18 cellular contexts compared by ENCODE assay signal in the genomic region with DNA sequence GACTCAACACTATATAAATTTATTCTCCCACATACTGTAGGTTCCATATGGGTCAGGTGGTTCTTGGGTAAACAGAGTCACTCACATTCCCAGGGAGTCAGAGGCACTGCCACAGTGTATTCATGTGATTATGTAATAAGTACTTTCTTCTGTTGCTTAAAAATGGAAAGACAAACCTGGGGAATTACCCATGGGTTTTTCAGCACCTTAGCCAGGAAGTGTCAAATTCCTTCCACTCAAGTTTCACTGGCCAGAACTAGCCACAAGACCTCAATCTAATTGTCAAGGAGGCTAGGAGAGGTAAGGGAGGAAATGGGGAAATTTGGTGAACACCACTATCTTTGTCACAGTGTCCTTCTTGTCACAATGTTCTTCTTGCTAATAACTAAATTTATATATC.
"Had no signal": no experiment of that assay in that cellular context is flagged by ENCODE, and none has a peak within 500 bp of the region (broad histone marks: within the 10 kb centered on the region; RNA-seq: fewer than 3 reads in every experiment).

No MANE protein-coding gene starts in this region.

- FAIRE-seq: astrocyte, bronchial epithelial cell had no signal

- H3K27me3 Mint-ChIP-seq: activated naive CD4-positive, alpha-beta T cell treated with anti-CD3 and anti-CD28 coated beads, Interleukin-2, amount 10 ng/mL, durations not matched to agents 7 days and 5 days; effector memory CD8-positive, alpha-beta T cell; memory B cell had no signal

- H3K36me3 ChIP-seq: heart left ventricle, tibial nerve, vagina had no signal

- H3K9me3 Mint-ChIP-seq: activated naive CD4-positive, alpha-beta T cell treated with anti-CD3 and anti-CD28 coated beads, Interleukin-2, amount 10 ng/mL, durations not matched to agents 7 days and 5 days; memory B cell had no signal

- ATAC-seq: effector memory CD8-positive, alpha-beta T cell; heart left ventricle; natural killer cell had no signal

- DNase-seq: activated CD4-positive, alpha-beta T cell treated with anti-CD3 and anti-CD28 coated beads, Interleukin-2, amount 50 U/mL, for 48 hours; activated CD4-positive, CD25-positive, alpha-beta regulatory T cell treated with anti-CD3 and anti-CD28 coated beads, Interleukin-2, amount 50 U/mL, for 72 hours; activated naive CD4-positive, alpha-beta T cell treated with anti-CD3 and anti-CD28 coated beads, Interleukin-2, amount 10 ng/mL, durations not matched to agents 7 days and 5 days; dermis blood vessel endothelial cell; effector memory CD8-positive, alpha-beta T cell; heart left ventricle; natural killer cell; posterior cingulate gyrus; stimulated activated CD4-positive, alpha-beta T cell treated with anti-CD3 and anti-CD28 coated beads, Interleukin-15, amount 100 ng/mL, for 24 hours; stimulated activated CD4-positive, alpha-beta T cell treated with anti-CD3 and anti-CD28 coated beads, Interleukin-4, amount 100 ng/mL, for 24 hours; stimulated activated naive CD4-positive, alpha-beta T cell had no signal

- H3K36me3 Mint-ChIP-seq: activated naive CD4-positive, alpha-beta T cell treated with anti-CD3 and anti-CD28 coated beads, Interleukin-2, amount 10 ng/mL, durations not matched to agents 7 days and 5 days; memory B cell; natural killer cell had no signal

- H3K4me3 Mint-ChIP-seq: activated naive CD4-positive, alpha-beta T cell treated with anti-CD3 and anti-CD28 coated beads, Interleukin-2, amount 10 ng/mL, durations not matched to agents 7 days and 5 days; effector memory CD8-positive, alpha-beta T cell; memory B cell; natural killer cell had no signal

- H3K4me1 ChIP-seq: tibial nerve, vagina had no signal

- H3K27ac Mint-ChIP-seq: activated naive CD4-positive, alpha-beta T cell treated with anti-CD3 and anti-CD28 coated beads, Interleukin-2, amount 10 ng/mL, durations not matched to agents 7 days and 5 days; effector memory CD8-positive, alpha-beta T cell; memory B cell; natural killer cell had no signal

- H3K4me3 ChIP-seq: heart left ventricle, skin epidermis, tibial nerve, vagina had no signal

- H3K9me3 ChIP-seq: heart left ventricle, tibial nerve, vagina had no signal

- H3K4me1 Mint-ChIP-seq: activated naive CD4-positive, alpha-beta T cell treated with anti-CD3 and anti-CD28 coated beads, Interleukin-2, amount 10 ng/mL, durations not matched to agents 7 days and 5 days; memory B cell; natural killer cell had no signal

- H3K27ac ChIP-seq: epithelial cell of prostate, heart left ventricle, skin epidermis, tibial nerve, vagina had no signal

- H3K27me3 ChIP-seq: heart left ventricle, tibial nerve, vagina had no signal
